In the genomic region with DNA sequence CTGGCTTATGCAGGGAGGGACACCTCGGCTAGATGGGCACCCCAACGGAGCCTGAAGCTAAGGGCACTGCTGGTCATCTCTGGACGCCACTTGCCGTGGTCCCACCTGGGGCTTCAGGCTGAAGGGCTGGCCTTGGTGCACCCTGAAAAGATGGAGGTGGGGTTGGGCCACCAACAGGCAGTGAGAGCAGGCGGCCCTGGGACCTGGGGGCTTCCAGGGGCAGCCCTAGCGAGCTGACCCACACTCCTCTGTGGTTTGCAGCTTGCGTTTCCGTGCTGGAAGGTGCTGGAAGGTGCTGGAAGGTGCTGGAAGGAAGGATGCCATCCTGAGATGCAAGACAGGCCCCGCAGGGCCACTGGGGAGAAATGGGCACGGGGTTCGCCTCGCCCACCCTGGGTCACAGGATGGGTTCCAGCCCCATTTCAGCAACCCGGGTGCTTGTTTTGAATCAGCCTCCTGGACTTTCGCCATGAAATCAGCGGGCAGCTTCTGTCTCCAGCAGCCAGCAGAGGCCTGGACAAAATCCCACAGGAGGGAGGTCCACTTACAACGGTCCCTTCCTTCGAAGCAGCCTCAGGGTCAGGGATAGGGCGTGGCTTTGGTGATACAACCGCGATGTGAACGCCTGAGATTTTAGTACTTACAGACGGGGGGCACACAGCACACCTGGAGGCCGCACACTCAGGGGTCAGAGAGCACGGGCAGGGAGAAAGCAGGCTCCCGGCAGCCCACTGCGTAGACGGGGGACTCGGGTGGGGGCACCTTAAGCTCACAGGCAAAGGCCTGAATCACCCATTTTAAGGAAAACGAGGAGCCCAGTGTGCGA, we compare ENCODE assay signal across 13 cellular contexts.
"Had no signal": no experiment of that assay in that cellular context is flagged by ENCODE, and none has a peak within 500 bp of the region (broad histone marks: within the 10 kb centered on the region; RNA-seq: fewer than 3 reads in every experiment).

No MANE protein-coding gene starts in this region.

- H3K27ac Mint-ChIP-seq: activated CD4-positive, alpha-beta T cell treated with anti-CD3 and anti-CD28 coated beads, Interleukin-2, amount 10 ng/mL, durations not matched to agents 24 days and 14 days; activated naive CD8-positive, alpha-beta T cell; mesothelial cell of epicardium; natural killer cell treated with Interleukin-12 subunit alpha and Interleukin-12 subunit beta and Interleukin-15 and Interleukin-18, amount 100 ng/mL, for 72 hours had no signal

- H3K27me3 ChIP-seq: SJCRH30, suprapubic skin, transverse colon had no signal

- DNase-seq: activated CD4-positive, alpha-beta T cell treated with anti-CD3 and anti-CD28 coated beads, Interleukin-2, amount 10 ng/mL, durations not matched to agents 24 days and 14 days; erythroblast; foreskin melanocyte; glutamatergic neuron; hypothalamus; SJCRH30; stimulated activated CD4-positive, alpha-beta T cell treated with anti-CD3 and anti-CD28 coated beads, Interleukin-2, amount 100 ng/mL, for 24 hours; stimulated activated naive CD4-positive, alpha-beta T cell treated with Interleukin-2 at 50 U/mL for 16 hours; transverse colon had no signal

- H3K27me3 Mint-ChIP-seq: activated CD4-positive, alpha-beta T cell treated with anti-CD3 and anti-CD28 coated beads, Interleukin-2, amount 10 ng/mL, durations not matched to agents 24 days and 14 days had no signal

- H3K4me3 Mint-ChIP-seq: activated CD4-positive, alpha-beta T cell treated with anti-CD3 and anti-CD28 coated beads, Interleukin-2, amount 10 ng/mL, durations not matched to agents 24 days and 14 days; activated naive CD8-positive, alpha-beta T cell; mesothelial cell of epicardium; natural killer cell treated with Interleukin-12 subunit alpha and Interleukin-12 subunit beta and Interleukin-15 and Interleukin-18, amount 100 ng/mL, for 72 hours had no signal

- H3K36me3 ChIP-seq: SJCRH30, suprapubic skin, transverse colon had no signal

- H3K9me3 ChIP-seq: SJCRH30, suprapubic skin, transverse colon had no signal

- H3K4me3 ChIP-seq: SJCRH30, suprapubic skin, transverse colon had no signal

- H3K4me1 ChIP-seq: SJCRH30, suprapubic skin, transverse colon had no signal

- H3K9me3 Mint-ChIP-seq: activated CD4-positive, alpha-beta T cell treated with anti-CD3 and anti-CD28 coated beads, Interleukin-2, amount 10 ng/mL, durations not matched to agents 24 days and 14 days; mesothelial cell of epicardium; natural killer cell treated with Interleukin-12 subunit alpha and Interleukin-12 subunit beta and Interleukin-15 and Interleukin-18, amount 100 ng/mL, for 72 hours had no signal

- H3K27ac ChIP-seq: SJCRH30, suprapubic skin, transverse colon had no signal

- H3K36me3 Mint-ChIP-seq: activated naive CD8-positive, alpha-beta T cell; mesothelial cell of epicardium; natural killer cell treated with Interleukin-12 subunit alpha and Interleukin-12 subunit beta and Interleukin-15 and Interleukin-18, amount 100 ng/mL, for 72 hours had no signal
